In genomic region chr6:160106010-160106409, GRCh38 we compare ENCODE assay signal across 24 cellular contexts. TPM values are rescaled to one million over a fixed set of nuclear protein-coding genes. Genes with fewer than 3 reads are reported as not detected.
"Had no signal": no experiment of that assay in that cellular context is flagged by ENCODE, and none has a peak within 500 bp of the region (broad histone marks: within the 10 kb centered on the region; RNA-seq: fewer than 3 reads in every experiment).

No MANE protein-coding gene starts in this region.

- ATAC-seq: activated naive CD4-positive, alpha-beta T cell treated with anti-CD3 and anti-CD28 coated beads, Interleukin-2, amount 50 U/mL, for 72 hours; activated naive CD8-positive, alpha-beta T cell treated with anti-CD3 and anti-CD28 coated beads, Interleukin-2, amount 50 U/mL, for 24 hours; activated T-cell treated with anti-CD3 and anti-CD28 coated beads, Interleukin-2, amount 50 U/mL, for 4 hours had no signal

- DNase-seq: activated B cell treated with CpG ODN at 0.5 μM for 24 hours; activated CD4-positive, alpha-beta memory T cell treated with anti-CD3 and anti-CD28 coated beads for 36 hours; activated CD4-positive, alpha-beta T cell treated with anti-CD3 and anti-CD28 coated beads for 1 hour; activated CD4-positive, alpha-beta T cell treated with anti-CD3 and anti-CD28 coated beads, Interleukin-2, amount 10 ng/mL, durations not matched to agents 24 days and 14 days; activated CD8-positive, alpha-beta memory T cell treated with anti-CD3 and anti-CD28 coated beads for 24 hours; activated effector memory CD4-positive, alpha-beta T cell treated with anti-CD3 and anti-CD28 coated beads, Interleukin-2, amount 50 U/mL, for 16 hours; activated naive CD4-positive, alpha-beta T cell treated with Interleukin-2 at 50 U/mL for 16 hours; activated naive CD8-positive, alpha-beta T cell treated with anti-CD3 and anti-CD28 coated beads, Interleukin-2, amount 50 U/mL, for 24 hours; activated T-cell treated with anti-CD3 and anti-CD28 coated beads, Interleukin-2, amount 50 U/mL, for 4 hours; amniotic stem cell; KG1; MV-4-11; NCI-H1092 treated with DMSO at 0.1 percent for 48 hours; NCI-H1417 treated with DMSO at 0.1 percent for 48 hours; NCI-H1694; NCI-H2029 treated with DMSO at 0.1 percent for 48 hours; NCI-H510A treated with DMSO at 0.1 percent for 48 hours; NCI-H69; NK-92 treated with Interleukin-12 subunit alpha and Interleukin-12 subunit beta, amount 100 ng/mL, for 24 hours; SHP77 treated with DMSO at 0.1 percent for 48 hours had no signal

- FAIRE-seq: RCC 7860 had no signal

- H3K9me3 ChIP-seq: ascending aorta had no signal

- H3K27ac ChIP-seq: ascending aorta had no signal

- H3K27me3 ChIP-seq: ascending aorta had no signal

- H3K4me3 ChIP-seq: ascending aorta had no signal

RNA-seq across cellular contexts. Expression of gene SLC22A1, which starts 15.6 kb away (rescaled TPM):
- total RNA-seq: ascending aorta, M059J had no signal
